Comparison of ENCODE assay signal across 8 cellular contexts in the genomic region with DNA sequence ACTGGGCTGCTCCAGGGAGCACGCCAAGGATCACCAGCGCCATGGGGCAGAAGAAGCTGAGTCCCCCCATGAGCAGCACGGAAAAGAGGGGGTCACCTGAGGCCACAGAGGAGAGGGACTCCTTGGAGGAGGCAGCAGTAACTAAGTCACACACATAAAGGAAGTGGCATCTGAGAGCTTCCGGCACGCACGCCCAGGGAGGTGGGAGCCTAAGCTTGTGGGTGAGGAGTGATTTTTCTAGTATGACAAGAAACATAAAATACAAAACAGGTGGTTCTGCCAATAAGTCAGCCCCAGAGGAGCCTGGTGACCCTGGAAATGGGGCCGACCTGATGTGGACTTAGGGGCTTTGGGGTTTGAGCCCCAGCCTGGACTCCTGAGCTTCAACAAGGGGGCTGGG.
DNase-seq lines count a peak whose midpoint lies in the region; ATAC-seq, FAIRE-seq and TF ChIP-seq lines count a peak whose summit lies in the region.
"Had no signal": no experiment of that assay in that cellular context is flagged by ENCODE, and none has a peak within 500 bp of the region (broad histone marks: within the 10 kb centered on the region; RNA-seq: fewer than 3 reads in every experiment).

No MANE protein-coding gene starts in this region.

- peaks cover under 1% of the 10 kb centered on the region; the same call in 1 of the 2 replicates for H3K9me3 ChIP-seq in SK-N-SH
- no peaks in the 10 kb centered on the region for H3K9me3 ChIP-seq in HepG2 (ENCODE audit: low read length)

- no peaks in the 10 kb centered on the region for H4K20me1 ChIP-seq in SK-N-SH (ENCODE audit: insufficient read depth)
- H4K20me1 ChIP-seq in HepG2 (ENCODE audit: insufficient read depth, low read length): no peaks in the 10 kb centered on the region

- H3K27me3 ChIP-seq in SK-N-SH (ENCODE audit: insufficient read depth) (no peaks in the 10 kb centered on the region), HepG2 (ENCODE audit: control insufficient read depth in 1 of 2, insufficient read depth in 2 of 2, low read length in 2 of 2) (peaks cover 4 to 34% of the 10 kb centered on the region in 2 experiments; a peak in 2 of 5 replicates)

- H2AFZ ChIP-seq in SK-N-SH (ENCODE audit: low read depth) (no peak overlapping the region), HepG2 (ENCODE audit: low read length) (no peak overlapping the region)

- TF ChIP-seq EP300 in SK-N-SH (IDR thresholded peaks at IDR 0.05; ENCODE audit: borderline replicate concordance in 1 of 2, low read depth in 1 of 2, low read length in 1 of 2) (no peak), HepG2 (IDR thresholded peaks at IDR 0.05; ENCODE audit: low read depth in 2 of 2, low read length in 2 of 2) (no peak), HepG2 (CRISPR knock-in tag; IDR thresholded peaks at IDR 0.05; ENCODE audit: borderline replicate concordance) (no peak)

- H3K36me3 ChIP-seq in SK-N-SH (replicated peaks in 1 of 2; ENCODE audit: control insufficient read depth in 1 of 2, insufficient read depth in 2 of 2, low read length in 1 of 2) (peaks cover 0 to under 1% of the 10 kb centered on the region in 2 experiments), HepG2 (replicated peaks in 1 of 2; ENCODE audit: control insufficient read depth in 1 of 2, insufficient read depth in 2 of 2, low read length in 2 of 2) (no peaks in the 10 kb centered on the region)

- no peaks in the 10 kb centered on the region for H3F3A ChIP-seq in SK-N-SH (replicated peaks; ENCODE audit: insufficient read depth)

- no peak for TF ChIP-seq RAD21 in SK-N-SH (IDR thresholded peaks at IDR 0.05; ENCODE audit: low read length)
- TF ChIP-seq RAD21 in HepG2 (CRISPR knock-in tag; IDR thresholded peaks at IDR 0.05): no peak

- H3K4me1 ChIP-seq in SK-N-SH (ENCODE audit: control insufficient read depth in 1 of 2, insufficient read depth in 2 of 2, low read depth in 1 of 2, low read length in 1 of 2) (no peaks in the 10 kb centered on the region), HepG2 (ENCODE audit: insufficient read depth, low read length) (peaks cover 5% of the 10 kb centered on the region; the same call in 1 of the 2 replicates)

- no peak for TF ChIP-seq POLR2A in HepG2 (IDR thresholded peaks at IDR 0.05; ENCODE audit: insufficient read depth in 1 of 2, low read depth in 2 of 2, low read length in 2 of 2)

- H3K27ac ChIP-seq in SK-N-SH (ENCODE audit: low read depth in 2 of 2, low read length in 1 of 2) (no peak overlapping the region), HepG2 (ENCODE audit: extremely low read length, insufficient read depth, low read length) (no peak overlapping the region)

- BruUV-seq in HepG2 (replicated peaks; lab: Mats Ljungman, UMichigan): no TSS peak

- CTCF ChIA-PET in SK-N-SH (lab: Yijun Ruan, JAX): interaction anchor here (0.6 to 1.5 kb wide), 6 partner anchors 11 to 95 kb away, joined by 3 to 5 read pairs (median 3); no protein-coding TSS in a partner anchor
- CTCF ChIA-PET in HepG2 (lab: Yijun Ruan, JAX; ENCODE audit: low intra/inter-chr PET ratio, low total read pairs): no interaction called here

- in situ Hi-C loops in HepG2 (cut with HindIII; ENCODE audit: extremely low pct_ligation_motif_present, low pct_unique_long_range_greater_than_20kb): no loop called here

- DNase-seq in activated CD4-positive, alpha-beta T cell treated with anti-CD3 and anti-CD28 coated beads for 24 hours (ENCODE audit: low read depth in 2 of 2): peak; percentile 27
- peak; percentile 80 for DNase-seq in activated effector memory CD4-positive, alpha-beta T cell treated with anti-CD3 and anti-CD28 coated beads, Interleukin-2, amount 50 U/mL, for 16 hours
- peak; percentile 34 to 40 (median 37) for DNase-seq in stimulated activated CD4-positive, alpha-beta T cell treated with anti-CD3 and anti-CD28 coated beads, Interleukin-12 subunit alpha, Interleukin-12 subunit beta, amount 100 ng/mL, for 48 hours (ENCODE audit: low read depth in 2 of 3, low spot score in 1 of 3)
- DNase-seq in NCI-H69 (lab: John Stamatoyannopoulos, UW) (no peak), SK-N-SH (no peak), HepG2 (ENCODE audit: low spot score) (no peak)
- DNase-seq: head of caudate nucleus had no signal

- H3K4me3 ChIP-seq in SK-N-SH (ENCODE audit: low read depth in 2 of 2, low read length in 1 of 2): no peak overlapping the region
- no peak overlapping the region for H3K4me3 ChIP-seq in HepG2 (replicated peaks in 1 of 3; ENCODE audit: insufficient read depth in 1 of 3, low read depth in 2 of 3, low read length in 3 of 3)

- TF ChIP-seq CTCF in SK-N-SH (IDR thresholded peaks at IDR 0.05) (no peak), HepG2 (CRISPR knock-in tag; IDR thresholded peaks at IDR 0.05) (no peak)

- intact Hi-C loops in HepG2 (cut with micrococcal nuclease; ENCODE audit: unreplicated experiment): no loop called here

- WGBS in SK-N-SH (ENCODE audit: low lambda C conversion rate): 56% methylated on average over 7 of the region's 7 CpGs
- 73% methylated on average over 7 of the region's 7 CpGs for WGBS in HepG2 (ENCODE audit: low lambda C conversion rate)

- ATAC-seq in HepG2: no peak
- no peak for ATAC-seq in HG03045 (IDR thresholded peaks at IDR 0.05; ENCODE audit: unreplicated experiment)

- H3K9ac ChIP-seq in SK-N-SH: no peak overlapping the region
- H3K9ac ChIP-seq in HepG2 (ENCODE audit: insufficient read depth, low read depth, low read length): no peak overlapping the region

- no peaks in the 10 kb centered on the region for H3K9me2 ChIP-seq in SK-N-SH

- H3K79me2 ChIP-seq in SK-N-SH (ENCODE audit: insufficient read depth) (no peaks in the 10 kb centered on the region), HepG2 (ENCODE audit: insufficient read depth, low read length) (no peaks in the 10 kb centered on the region)

- FAIRE-seq in HepG2 (lab: Jason Lieb, UNC): no peak

- POLR2A ChIA-PET in SK-N-SH (lab: Yijun Ruan, JAX): no interaction called here
- POLR2A ChIA-PET in HepG2 (lab: Yijun Ruan, JAX): no interaction called here

- no peak overlapping the region for H3K4me2 ChIP-seq in SK-N-SH
- no peak overlapping the region for H3K4me2 ChIP-seq in HepG2 (ENCODE audit: low read depth, low read length)

TF ChIP-seq in SK-N-SH, 30 proteins besides CTCF, POLR2A, EP300 and RAD21:
- TF ChIP-seq SIN3A (IDR thresholded peaks at IDR 0.05; ENCODE audit: borderline replicate concordance, low read depth, low read length): no peak
- TF ChIP-seq CHD2 (IDR thresholded peaks at IDR 0.05; ENCODE audit: low read length, partially characterized antibody): no peak
- TF ChIP-seq NFIC (IDR thresholded peaks at IDR 0.05; ENCODE audit: borderline replicate concordance): no peak
- TF ChIP-seq TEAD4 (IDR thresholded peaks at IDR 0.05; ENCODE audit: borderline replicate concordance, insufficient read depth): no peak
- TF ChIP-seq, protein P1, sequence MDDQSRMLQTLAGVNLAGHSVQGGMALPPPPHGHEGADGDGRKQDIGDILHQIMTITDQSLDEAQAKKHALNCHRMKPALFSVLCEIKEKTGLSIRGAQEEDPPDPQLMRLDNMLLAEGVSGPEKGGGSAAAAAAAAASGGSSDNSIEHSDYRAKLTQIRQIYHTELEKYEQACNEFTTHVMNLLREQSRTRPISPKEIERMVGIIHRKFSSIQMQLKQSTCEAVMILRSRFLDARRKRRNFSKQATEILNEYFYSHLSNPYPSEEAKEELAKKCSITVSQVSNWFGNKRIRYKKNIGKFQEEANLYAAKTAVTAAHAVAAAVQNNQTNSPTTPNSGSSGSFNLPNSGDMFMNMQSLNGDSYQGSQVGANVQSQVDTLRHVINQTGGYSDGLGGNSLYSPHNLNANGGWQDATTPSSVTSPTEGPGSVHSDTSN (IDR thresholded peaks at IDR 0.05): no peak
- no peak for TF ChIP-seq RCOR1 (IDR thresholded peaks at IDR 0.05; ENCODE audit: low read length)
TF ChIP-seq in SK-N-SH: peak in this region for 0.

TF ChIP-seq in HepG2, 621 proteins besides CTCF, POLR2A, EP300 and RAD21 (continues in another document):
- TF ChIP-seq ZNF383 (CRISPR knock-in tag; IDR thresholded peaks at IDR 0.05; ENCODE audit: borderline replicate concordance) (no peak), AGO1 (IDR thresholded peaks at IDR 0.05; ENCODE audit: low read depth, low read length, poor library complexity, severe bottlenecking) (no peak), SIX1 (CRISPR knock-in tag; IDR thresholded peaks at IDR 0.05; ENCODE audit: borderline replicate concordance) (no peak), ZSCAN30 (CRISPR knock-in tag; IDR thresholded peaks at IDR 0.05) (no peak), ZNF607 (CRISPR knock-in tag; IDR thresholded peaks at IDR 0.05; ENCODE audit: borderline replicate concordance) (no peak), ATM (IDR thresholded peaks at IDR 0.05; ENCODE audit: borderline replicate concordance) (no peak)
- TF ChIP-seq, protein P2, sequence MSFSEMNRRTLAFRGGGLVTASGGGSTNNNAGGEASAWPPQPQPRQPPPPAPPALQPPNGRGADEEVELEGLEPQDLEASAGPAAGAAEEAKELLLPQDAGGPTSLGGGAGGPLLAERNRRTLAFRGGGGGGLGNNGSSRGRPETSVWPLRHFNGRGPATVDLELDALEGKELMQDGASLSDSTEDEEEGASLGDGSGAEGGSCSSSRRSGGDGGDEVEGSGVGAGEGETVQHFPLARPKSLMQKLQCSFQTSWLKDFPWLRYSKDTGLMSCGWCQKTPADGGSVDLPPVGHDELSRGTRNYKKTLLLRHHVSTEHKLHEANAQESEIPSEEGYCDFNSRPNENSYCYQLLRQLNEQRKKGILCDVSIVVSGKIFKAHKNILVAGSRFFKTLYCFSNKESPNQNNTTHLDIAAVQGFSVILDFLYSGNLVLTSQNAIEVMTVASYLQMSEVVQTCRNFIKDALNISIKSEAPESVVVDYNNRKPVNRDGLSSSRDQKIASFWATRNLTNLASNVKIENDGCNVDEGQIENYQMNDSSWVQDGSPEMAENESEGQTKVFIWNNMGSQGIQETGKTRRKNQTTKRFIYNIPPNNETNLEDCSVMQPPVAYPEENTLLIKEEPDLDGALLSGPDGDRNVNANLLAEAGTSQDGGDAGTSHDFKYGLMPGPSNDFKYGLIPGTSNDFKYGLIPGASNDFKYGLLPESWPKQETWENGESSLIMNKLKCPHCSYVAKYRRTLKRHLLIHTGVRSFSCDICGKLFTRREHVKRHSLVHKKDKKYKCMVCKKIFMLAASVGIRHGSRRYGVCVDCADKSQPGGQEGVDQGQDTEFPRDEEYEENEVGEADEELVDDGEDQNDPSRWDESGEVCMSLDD (CRISPR knock-in tag; IDR thresholded peaks at IDR 0.05; ENCODE audit: borderline replicate concordance): no peak
- TF ChIP-seq, protein P3, sequence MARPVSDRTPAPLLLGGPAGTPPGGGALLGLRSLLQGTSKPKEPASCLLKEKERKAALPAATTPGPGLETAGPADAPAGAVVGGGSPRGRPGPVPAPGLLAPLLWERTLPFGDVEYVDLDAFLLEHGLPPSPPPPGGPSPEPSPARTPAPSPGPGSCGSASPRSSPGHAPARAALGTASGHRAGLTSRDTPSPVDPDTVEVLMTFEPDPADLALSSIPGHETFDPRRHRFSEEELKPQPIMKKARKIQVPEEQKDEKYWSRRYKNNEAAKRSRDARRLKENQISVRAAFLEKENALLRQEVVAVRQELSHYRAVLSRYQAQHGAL (CRISPR knock-in tag; IDR thresholded peaks at IDR 0.05; ENCODE audit: not compliant biosample characterization): no peak

Comparison
In these comparisons a context has a peak if more than half of its experiments do, and no peak if none do; other contexts are left out.
1. DNase-seq: peak in activated CD4-positive, alpha-beta T cell treated with anti-CD3 and anti-CD28 coated beads for 24 hours (2 of 2), activated effector memory CD4-positive, alpha-beta T cell treated with anti-CD3 and anti-CD28 coated beads, Interleukin-2, amount 50 U/mL, for 16 hours (single experiment) and stimulated activated CD4-positive, alpha-beta T cell treated with anti-CD3 and anti-CD28 coated beads, Interleukin-12 subunit alpha, Interleukin-12 subunit beta, amount 100 ng/mL, for 48 hours (3 of 3); none in NCI-H69 (single experiment), SK-N-SH (single experiment) and HepG2 (single experiment).